ENCODE assay signal across 2 cellular contexts in genomic region chr6:15510121-15510520, GRCh38.
TF ChIP-seq lines count a peak whose summit lies in the region.

No MANE protein-coding gene starts in this region.

TF ChIP-seq in IMR-90, 13 proteins besides CTCF, POLR2A, EP300 and RAD21:
- TF ChIP-seq MAZ (IDR thresholded peaks at IDR 0.05; ENCODE audit: borderline replicate concordance, low read depth, low read length), result no peak
- TF ChIP-seq CEBPB (IDR thresholded peaks at IDR 0.05; ENCODE audit: low read depth, low read length), result no peak
- TF ChIP-seq SMC3 (IDR thresholded peaks at IDR 0.05; ENCODE audit: low read depth, low read length), result no peak
- TF ChIP-seq MAFK (IDR thresholded peaks at IDR 0.05; ENCODE audit: low read depth, low read length), result no peak
- no peak for TF ChIP-seq CHD1 (IDR thresholded peaks at IDR 0.05; ENCODE audit: low read depth, low read length)
- no peak for TF ChIP-seq USF2 (IDR thresholded peaks at IDR 0.05; ENCODE audit: low read depth, low read length)
- TF ChIP-seq RFX5 (IDR thresholded peaks at IDR 0.05; ENCODE audit: low read depth, low read length), result no peak
- TF ChIP-seq BHLHE40 (IDR thresholded peaks at IDR 0.05; ENCODE audit: low read depth, low read length), result no peak
- TF ChIP-seq ELK1 (IDR thresholded peaks at IDR 0.05; ENCODE audit: borderline replicate concordance, low read depth, low read length), result no peak
- no peak for TF ChIP-seq NFE2L2 (IDR thresholded peaks at IDR 0.05; ENCODE audit: low read depth, low read length)
- no peak for TF ChIP-seq FOS (IDR thresholded peaks at IDR 0.05; ENCODE audit: low read depth, low read length)
- no peak for TF ChIP-seq RCOR1 (IDR thresholded peaks at IDR 0.05; ENCODE audit: insufficient replicate concordance, low read length)
- TF ChIP-seq MXI1 (IDR thresholded peaks at IDR 0.05; ENCODE audit: borderline replicate concordance, low read depth, low read length), result no peak

TF ChIP-seq in H1, 55 proteins besides CTCF, POLR2A, EP300 and RAD21:
- no peak for TF ChIP-seq TAF1 (IDR thresholded peaks at IDR 0.05; ENCODE audit: low read depth, low read length)
- no peak for TF ChIP-seq ZNF274 (IDR thresholded peaks at IDR 0.05; ENCODE audit: borderline replicate concordance, extremely low read depth, low read length)
- TF ChIP-seq CHD2 (IDR thresholded peaks at IDR 0.05; ENCODE audit: low read length), result no peak
- TF ChIP-seq CBX8 (IDR thresholded peaks at IDR 0.05; ENCODE audit: borderline replicate concordance, low read depth, low read length), result no peak
- TF ChIP-seq SAP30 (IDR thresholded peaks at IDR 0.05; ENCODE audit: insufficient read depth, insufficient replicate concordance, low read length), result no peak
- TF ChIP-seq RFX5 (IDR thresholded peaks at IDR 0.05; ENCODE audit: borderline replicate concordance, low read depth, low read length), result no peak
- TF ChIP-seq BCL11A (IDR thresholded peaks at IDR 0.05; ENCODE audit: low read depth in 2 of 2, low read length in 2 of 2), result no peak
- no peak for TF ChIP-seq MAX (IDR thresholded peaks at IDR 0.05)
- no peak for TF ChIP-seq EGR1 (IDR thresholded peaks at IDR 0.05; ENCODE audit: borderline replicate concordance, low read depth, low read length)
- no peak for TF ChIP-seq FOSL1 (IDR thresholded peaks at IDR 0.05; ENCODE audit: insufficient read depth, low read depth, low read length)
- no peak for TF ChIP-seq CTBP2 (IDR thresholded peaks at IDR 0.05; ENCODE audit: borderline replicate concordance, insufficient read depth, insufficient read length, low read length)
TF ChIP-seq in H1: peak in this region for 0.
